Comparison of ENCODE assay signal across 1 cellular context in the genomic region with DNA sequence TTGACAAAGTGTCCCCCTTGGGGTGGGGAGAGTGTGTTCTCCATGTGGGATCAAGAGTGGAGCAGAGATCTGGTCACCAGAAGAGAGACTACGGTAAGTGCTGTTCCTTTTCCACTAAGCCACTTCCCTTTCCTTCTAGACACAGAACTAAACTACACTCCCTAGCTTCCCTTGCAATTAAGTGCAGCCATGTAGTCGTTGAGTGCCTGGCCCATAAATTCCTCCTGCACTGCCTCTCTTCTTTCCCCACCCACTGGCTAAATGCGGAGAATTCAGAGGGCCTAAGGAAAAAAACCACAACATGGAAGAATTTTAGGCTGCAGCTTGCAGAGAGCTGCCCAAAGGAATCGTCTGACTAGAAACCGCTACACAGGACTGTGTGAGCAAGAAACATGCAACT.
TF ChIP-seq lines count a peak whose summit lies in the region.

No MANE protein-coding gene starts in this region.

TF ChIP-seq in K562, 482 proteins besides CTCF, POLR2A, EP300 and RAD21:
- TF ChIP-seq SPI1 (IDR thresholded peaks at IDR 0.05; ENCODE audit: borderline replicate concordance, low read depth, low read length): peak; percentile 49; the same call in 1 of the 2 replicates
- TF ChIP-seq SMARCA5 (IDR thresholded peaks at IDR 0.05): no peak
- no peak for TF ChIP-seq ESRRB (CRISPR knock-in tag; IDR thresholded peaks at IDR 0.05; ENCODE audit: borderline replicate concordance)
TF ChIP-seq in K562: peak in this region for 1.
